Comparison of ENCODE assay signal across 10 cellular contexts in genomic region chr22:45463691-45464090, GRCh38. TPM values are rescaled to one million over a fixed set of nuclear protein-coding genes. Genes with fewer than 3 reads are reported as not detected.
"Had no signal": no experiment of that assay in that cellular context is flagged by ENCODE, and none has a peak within 500 bp of the region (broad histone marks: within the 10 kb centered on the region; RNA-seq: fewer than 3 reads in every experiment).

No MANE protein-coding gene starts in this region.

RNA-seq across cellular contexts. Expression of gene FBLN1, which starts 39.0 kb away (rescaled TPM):
- total RNA-seq: activated B cell treated with CpG ODN at 0.5 μM for 24 hours; activated CD4-positive, alpha-beta memory T cell treated with anti-CD3 and anti-CD28 coated beads for 36 hours; activated CD4-positive, alpha-beta memory T cell treated with anti-CD3 and anti-CD28 coated beads, Interleukin-2, amount 10 ng/mL, durations not matched to agents 7 days and 5 days; activated CD4-positive, alpha-beta T cell treated with anti-CD3 and anti-CD28 coated beads for 36 hours; activated CD4-positive, alpha-beta T cell treated with anti-CD3 and anti-CD28 coated beads, Interleukin-2, amount 10 ng/mL, durations not matched to agents 24 days and 14 days; activated CD4-positive, alpha-beta T cell treated with anti-CD3 and anti-CD28 coated beads, Interleukin-2, amount 10 ng/mL, durations not matched to agents 7 days and 5 days; activated CD8-positive, alpha-beta memory T cell treated with anti-CD3 and anti-CD28 coated beads for 36 hours; activated CD8-positive, alpha-beta T cell treated with anti-CD3 and anti-CD28 coated beads, Interleukin-2, amount 10 ng/mL, durations not matched to agents 7 days and 5 days; T-helper 1 cell treated with Interleukin-12 subunit alpha and Interleukin-12 subunit beta and Interleukin-4 antibody, amounts not matched to agents 30 ng/mL and 1 ng/mL, for 36 hours; T-helper 2 cell treated with Interferon-gamma antibody and Interleukin-4, amounts not matched to agents 100 ng/mL and 5 ng/mL, for 36 hours had no signal
